22 cellular contexts compared by ENCODE assay signal in genomic region chr2:166134252-166135151, GRCh38. TPM values are rescaled to one million over a fixed set of nuclear protein-coding genes. Genes with fewer than 3 reads are reported as not detected.
"Had no signal": no experiment of that assay in that cellular context is flagged by ENCODE, and none has a peak within 500 bp of the region (broad histone marks: within the 10 kb centered on the region; RNA-seq: fewer than 3 reads in every experiment).

No MANE protein-coding gene starts in this region.

- ATAC-seq: activated naive CD8-positive, alpha-beta T cell treated with anti-CD3 and anti-CD28 coated beads, Interleukin-2, amount 50 U/mL, for 24 hours; activated T-helper 17 cell treated with anti-CD3 and anti-CD28 coated beads, Interleukin-2, amount 50 U/mL, for 72 hours; left cardiac atrium; natural killer cell; sciatic nerve had no signal

- H3K27ac Mint-ChIP-seq: activated naive CD4-positive, alpha-beta T cell treated with anti-CD3 and anti-CD28 coated beads for 36 hours; activated naive CD8-positive, alpha-beta T cell treated with anti-CD3 and anti-CD28 coated beads, Interleukin-2, amount 50 U/mL, for 24 hours; activated T-helper 17 cell treated with anti-CD3 and anti-CD28 coated beads, Interleukin-2, amount 50 U/mL, for 72 hours; dendritic cell treated with granulocyte-macrophage colony-stimulating factor and Interleukin-4, amounts not matched to agents 40 ng/mL and 50 ng/mL, for 4 days; immature natural killer cell; natural killer cell had no signal

- H3K4me1 ChIP-seq: prostate gland, spleen had no signal

- H3K36me3 Mint-ChIP-seq: immature natural killer cell, natural killer cell had no signal

- DNase-seq: activated CD4-positive, alpha-beta T cell treated with anti-CD3 and anti-CD28 coated beads, Interleukin-2, amount 50 U/mL, for 4 hours; activated CD4-positive, CD25-positive, alpha-beta regulatory T cell treated with anti-CD3 and anti-CD28 coated beads, Interleukin-2, amount 50 U/mL, for 72 hours; activated naive CD4-positive, alpha-beta T cell treated with anti-CD3 and anti-CD28 coated beads for 36 hours; activated naive CD8-positive, alpha-beta T cell treated with anti-CD3 and anti-CD28 coated beads, Interleukin-2, amount 50 U/mL, for 24 hours; aorta; effector memory CD4-positive, alpha-beta T cell; foreskin fibroblast; immature natural killer cell; left cardiac atrium; mesenchymal stem cell; natural killer cell; spleen; T-helper 1 cell; T1000 had no signal

- H3K4me3 Mint-ChIP-seq: activated naive CD4-positive, alpha-beta T cell treated with anti-CD3 and anti-CD28 coated beads for 36 hours; activated naive CD8-positive, alpha-beta T cell treated with anti-CD3 and anti-CD28 coated beads, Interleukin-2, amount 50 U/mL, for 24 hours; activated T-helper 17 cell treated with anti-CD3 and anti-CD28 coated beads, Interleukin-2, amount 50 U/mL, for 72 hours; dendritic cell treated with granulocyte-macrophage colony-stimulating factor and Interleukin-4, amounts not matched to agents 40 ng/mL and 50 ng/mL, for 4 days; immature natural killer cell; natural killer cell had no signal

- H3K4me1 Mint-ChIP-seq: activated naive CD8-positive, alpha-beta T cell treated with anti-CD3 and anti-CD28 coated beads, Interleukin-2, amount 50 U/mL, for 24 hours; activated T-helper 17 cell treated with anti-CD3 and anti-CD28 coated beads, Interleukin-2, amount 50 U/mL, for 72 hours; immature natural killer cell; natural killer cell had no signal

- H3K4me3 ChIP-seq: prostate gland, spleen, thoracic aorta had no signal

- H3K9me3 Mint-ChIP-seq: activated naive CD8-positive, alpha-beta T cell treated with anti-CD3 and anti-CD28 coated beads, Interleukin-2, amount 50 U/mL, for 24 hours; activated T-helper 17 cell treated with anti-CD3 and anti-CD28 coated beads, Interleukin-2, amount 50 U/mL, for 72 hours; dendritic cell treated with granulocyte-macrophage colony-stimulating factor and Interleukin-4, amounts not matched to agents 40 ng/mL and 50 ng/mL, for 4 days; immature natural killer cell; natural killer cell had no signal

- H3K9me3 ChIP-seq: neutrophil, prostate gland, thoracic aorta had no signal

- H3K36me3 ChIP-seq: neutrophil, prostate gland, spleen, thoracic aorta had no signal

- FAIRE-seq: bronchial epithelial cell, urothelium cell line had no signal

- H3K27ac ChIP-seq: neutrophil, prostate gland, spleen, thoracic aorta had no signal

RNA-seq across cellular contexts. Expression of gene SCN1A, which starts 6.7 kb away (rescaled TPM):
- total RNA-seq: activated naive CD4-positive, alpha-beta T cell treated with anti-CD3 and anti-CD28 coated beads for 36 hours; activated T-helper 17 cell treated with anti-CD3 and anti-CD28 coated beads, Interleukin-2, amount 50 U/mL, for 72 hours; aorta; bronchial epithelial cell; natural killer cell; sciatic nerve; spleen; thoracic aorta had no signal
- polyA plus RNA-seq: aorta, immature natural killer cell had no signal
